Comparison of ENCODE assay signal across 14 cellular contexts in genomic region chr12:119692410-119692809, GRCh38. TPM values are rescaled to one million over a fixed set of nuclear protein-coding genes. Genes with fewer than 3 reads are reported as not detected.
A peak's percentile ranks its signal among the peaks of the same experiment; 100 is the strongest.
DNase-seq lines count a peak whose midpoint lies in the region; ATAC-seq and TF ChIP-seq lines count a peak whose summit lies in the region.
"Had no signal": no experiment of that assay in that cellular context is flagged by ENCODE, and none has a peak within 500 bp of the region (broad histone marks: within the 10 kb centered on the region; RNA-seq: fewer than 3 reads in every experiment).

No MANE protein-coding gene starts in this region.

- peak; percentile 92 for DNase-seq in NCI-H2171 treated with DMSO at 0.1 percent for 48 hours (lab: John Stamatoyannopoulos, UW)
- DNase-seq in dermis blood vessel endothelial cell, result peak; percentile 87
- peak; percentile 84 for DNase-seq in myocyte (ENCODE audit: low read depth)
- no peak for DNase-seq in activated CD4-positive, alpha-beta memory T cell treated with anti-CD3 and anti-CD28 coated beads for 36 hours
- no peak for DNase-seq in natural killer cell
- DNase-seq in T-helper 17 cell, result no peak
- DNase-seq in hypothalamus (lab: John Stamatoyannopoulos, UW), result no peak
- DNase-seq: activated CD4-positive, alpha-beta T cell treated with anti-CD3 and anti-CD28 coated beads for 1 hour; head of caudate nucleus; left ventricle myocardium superior; NCI-H187 had no signal

- POLR2A ChIA-PET in activated CD4-positive, alpha-beta memory T cell treated with anti-CD3 and anti-CD28 coated beads for 36 hours (lab: Charles Lee), result no interaction called here

- no peaks in the 10 kb centered on the region for H3K9me3 Mint-ChIP-seq in activated CD4-positive, alpha-beta memory T cell treated with anti-CD3 and anti-CD28 coated beads for 36 hours
- no peaks in the 10 kb centered on the region for H3K9me3 Mint-ChIP-seq in natural killer cell
- H3K9me3 Mint-ChIP-seq: IgD-negative memory B cell had no signal

- CTCF ChIA-PET in activated CD4-positive, alpha-beta memory T cell treated with anti-CD3 and anti-CD28 coated beads for 36 hours (lab: Charles Lee), result no interaction called here

- intact Hi-C loops in activated CD4-positive, alpha-beta memory T cell treated with anti-CD3 and anti-CD28 coated beads for 36 hours (cut with micrococcal nuclease), result no loop called here
- intact Hi-C loops in natural killer cell (cut with micrococcal nuclease), result no loop called here

- no peaks in the 10 kb centered on the region for H3K4me1 Mint-ChIP-seq in activated CD4-positive, alpha-beta memory T cell treated with anti-CD3 and anti-CD28 coated beads for 36 hours (ENCODE audit: low read depth)
- no peaks in the 10 kb centered on the region for H3K4me1 Mint-ChIP-seq in natural killer cell
- H3K4me1 Mint-ChIP-seq in T-helper 17 cell, result peaks cover 7% of the 10 kb centered on the region

- peaks cover 6% of the 10 kb centered on the region for H3K36me3 Mint-ChIP-seq in activated CD4-positive, alpha-beta memory T cell treated with anti-CD3 and anti-CD28 coated beads for 36 hours
- H3K36me3 Mint-ChIP-seq in natural killer cell (no peaks in the 10 kb centered on the region), T-helper 17 cell (ENCODE audit: low read depth) (no peaks in the 10 kb centered on the region)
- H3K36me3 Mint-ChIP-seq: IgD-negative memory B cell had no signal

- H3K27ac ChIP-seq in C4-2B, result peak overlapping the region; percentile 32; the same call in 1 of the 2 replicates
- H3K27ac ChIP-seq: ovary had no signal

- no peaks in the 10 kb centered on the region for H3K9me3 ChIP-seq in T-helper 17 cell (ENCODE audit: control insufficient read depth, low read length, poor library complexity, severe bottlenecking)
- H3K9me3 ChIP-seq: ovary had no signal

- H3K4me3 Mint-ChIP-seq in activated CD4-positive, alpha-beta memory T cell treated with anti-CD3 and anti-CD28 coated beads for 36 hours, result no peak overlapping the region
- H3K4me3 Mint-ChIP-seq in natural killer cell, result no peak overlapping the region
- H3K4me3 Mint-ChIP-seq in T-helper 17 cell, result no peak overlapping the region
- H3K4me3 Mint-ChIP-seq: IgD-negative memory B cell had no signal

- H3K27me3 Mint-ChIP-seq in activated CD4-positive, alpha-beta memory T cell treated with anti-CD3 and anti-CD28 coated beads for 36 hours, result no peaks in the 10 kb centered on the region
- H3K27me3 Mint-ChIP-seq in natural killer cell (ENCODE audit: low read depth in 2 of 2), result no peaks in the 10 kb centered on the region
- no peaks in the 10 kb centered on the region for H3K27me3 Mint-ChIP-seq in T-helper 17 cell
- H3K27me3 Mint-ChIP-seq: IgD-negative memory B cell had no signal

- ATAC-seq in natural killer cell, result no peak
- no peak for ATAC-seq in T-helper 17 cell

- TF ChIP-seq CTCF in C4-2B (conservative IDR thresholded peaks at IDR 0.05) (no peak), natural killer cell (IDR thresholded peaks at IDR 0.05) (no peak)

- H3K27ac Mint-ChIP-seq in activated CD4-positive, alpha-beta memory T cell treated with anti-CD3 and anti-CD28 coated beads for 36 hours, result no peak overlapping the region
- no peak overlapping the region for H3K27ac Mint-ChIP-seq in natural killer cell
- H3K27ac Mint-ChIP-seq in T-helper 17 cell, result no peak overlapping the region
- H3K27ac Mint-ChIP-seq: IgD-negative memory B cell had no signal

RNA-seq across cellular contexts. Expression of gene PRKAB1, which starts 24.5 kb away (rescaled TPM):
- total RNA-seq in dermis blood vessel endothelial cell, result 19.9 and 23.0 TPM in 2 replicates
- total RNA-seq in myocyte, result 16.6 and 17.3 TPM in 2 replicates
- polyA plus RNA-seq in myocyte (2012), result 26.2 TPM
- total RNA-seq in activated CD4-positive, alpha-beta memory T cell treated with anti-CD3 and anti-CD28 coated beads for 36 hours, result 10 to 100 TPM; 27.3 to 29.3 TPM
- total RNA-seq in natural killer cell, result 10 to 100 TPM; 21.8 to 34.6 (median 23.5) TPM
- total RNA-seq in T-helper 17 cell, result 10 to 100 TPM; 20.4 to 28.2 TPM

Comparison
In these comparisons a context has a peak if more than half of its experiments do, and no peak if none do; other contexts are left out.
1. DNase-seq: peak in NCI-H2171 treated with DMSO at 0.1 percent for 48 hours (single experiment), dermis blood vessel endothelial cell (single experiment) and myocyte (single experiment); none in activated CD4-positive, alpha-beta memory T cell treated with anti-CD3 and anti-CD28 coated beads for 36 hours (single experiment), natural killer cell (single experiment), T-helper 17 cell (0 of 3) and hypothalamus (0 of 51).